In the genomic region with DNA sequence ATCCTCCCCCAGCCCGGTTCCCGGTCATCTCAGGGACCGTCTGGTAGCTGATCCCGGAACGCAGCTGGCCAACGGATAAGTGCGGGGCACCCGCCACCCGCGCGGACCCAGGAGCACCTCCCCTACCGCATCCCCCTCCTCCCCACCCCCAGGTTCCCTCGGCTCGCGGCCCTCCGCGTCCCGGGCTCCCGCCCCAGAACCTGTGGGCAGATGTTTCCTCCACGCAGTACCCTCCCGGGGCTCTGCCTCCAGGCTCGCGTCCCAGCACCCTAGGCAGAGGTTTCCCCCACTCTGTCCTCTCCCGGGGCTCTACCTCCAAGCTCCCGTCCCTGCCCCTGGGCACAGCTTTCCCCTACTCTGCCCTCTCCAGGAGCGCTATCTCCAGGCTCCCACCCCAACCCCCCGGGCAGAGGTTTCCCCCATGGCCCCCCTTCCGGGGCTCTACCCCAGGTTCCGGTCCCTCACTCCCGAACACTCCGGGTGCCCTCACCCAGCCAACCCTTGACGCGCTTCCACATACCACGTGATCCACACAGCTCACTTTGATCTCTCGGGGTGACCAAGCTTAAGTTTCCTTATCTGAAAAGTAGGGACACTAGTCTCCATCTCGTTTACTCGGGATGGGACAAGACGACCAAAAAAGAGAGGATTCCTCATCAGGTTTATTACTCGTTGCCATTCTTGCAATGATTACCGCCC, we compare ENCODE assay signal across 8 cellular contexts. TPM values are rescaled to one million over a fixed set of nuclear protein-coding genes. Genes with fewer than 3 reads are reported as not detected.
DNase-seq lines count a peak whose midpoint lies in the region; ATAC-seq and TF ChIP-seq lines count a peak whose summit lies in the region.

TSS of gene CCDC38 (minus strand) at position 83 of the 699 bp plus-strand sequence. CDS start 6,105 bp downstream, outside the sequence.

- peak within 1 kb of the TSS; percentile 83 for H3K9ac ChIP-seq in rectal smooth muscle tissue (ENCODE audit: low read length)

- no peaks in the 10 kb centered on the region for H3K27me3 Mint-ChIP-seq in T-cell

- CTCF ChIA-PET in T-cell (lab: Charles Lee), result interaction anchor here (0.6 to 3.4 kb wide), 12 partner anchors 8 to 939 kb away, joined by 3 to 16 read pairs (median 4); partner anchors contain the start of genes LTA4H (in 1 of the 2), METAP2 (in 1 of the 2) and NDUFA12 (in 1 of the 2)

- intact Hi-C loops in right cardiac atrium (cut with DNase I), result no loop called here
- intact Hi-C loops in aorta (cut with DNase I), result no loop called here

- in situ Hi-C loops in GM13977 (cut with MboI; ENCODE audit: low pct_unique_long_range_greater_than_20kb, low sequenced_read_pairs, unreplicated experiment), result no loop called here

- H3K9me3 Mint-ChIP-seq in T-cell, result no peaks in the 10 kb centered on the region

- H3K27ac ChIP-seq in right cardiac atrium (ENCODE audit: low read length) (peak within 1 kb of the TSS; percentile 40), rectal smooth muscle tissue (ENCODE audit: low read depth, low read length) (peak within 1 kb of the TSS; percentile 90), aorta (ENCODE audit: low read depth in 1 of 2, low read length in 2 of 2) (peak within 1 kb of the TSS; percentile 11 to 23)

- peak within 1 kb of the TSS; percentile 91 to 96 (median 94) for H3K4me3 Mint-ChIP-seq in T-cell

- DNase-seq in GM13977 (ENCODE audit: low spot score) (peak; percentile 97), NCI-H1105 treated with DMSO at 0.1 percent for 48 hours (lab: John Stamatoyannopoulos, UW) (peak; percentile 89), T-cell (peak; percentile 65 to 86 (median 78)), amniotic epithelial cell (ENCODE audit: low read depth) (peak; percentile 74), right cardiac atrium (peak; percentile 77 to 90 (median 86)), aorta (peak; percentile 89 to 91)

- H3K4me1 Mint-ChIP-seq in T-cell, result peaks cover 5 to 12% (median 9%) of the 10 kb centered on the region in 3 donors

- POLR2A ChIA-PET in T-cell (lab: Charles Lee), result interaction anchor here (0.6 to 1.1 kb wide), 5 partner anchors 35 to 1433 kb away, joined by 3 to 11 read pairs (median 4); partner anchors contain the start of gene LTA4H (in 2 of the 2)

- under 1% methylated on average over 40 of the region's 40 CpGs for WGBS in right cardiac atrium
- 0 to 1% methylated on average over 36 to 40 of the region's 40 CpGs for WGBS in aorta, 2 donors

- TF ChIP-seq CTCF in GM13977 (IDR thresholded peaks at IDR 0.05; ENCODE audit: extremely low read depth, insufficient read depth, missing control alignments), result no peak

- H3K27ac Mint-ChIP-seq in T-cell, result peak within 1 kb of the TSS; percentile 85 to 92

- ATAC-seq in HG02759 (IDR thresholded peaks at IDR 0.05; ENCODE audit: unreplicated experiment) (peak; percentile 99), T-cell (replicated peaks in 1 of 4) (peak; percentile 94 to 96 (median 94)), right cardiac atrium (peak; percentile 97 to 98), aorta (ENCODE audit: low FRiP score) (peak; percentile 96)

- no peaks in the 10 kb centered on the region for H3K36me3 ChIP-seq in rectal smooth muscle tissue (ENCODE audit: control insufficient read depth, insufficient read depth, low read length)
- H3K36me3 ChIP-seq in aorta (ENCODE audit: control insufficient read depth in 1 of 2, insufficient read depth in 2 of 2, low read length in 1 of 2), result no peaks in the 10 kb centered on the region

- H3K4me3 ChIP-seq in right cardiac atrium (ENCODE audit: low read length), result peak within 1 kb of the TSS; percentile 62
- peak within 1 kb of the TSS; percentile 92 for H3K4me3 ChIP-seq in rectal smooth muscle tissue (ENCODE audit: low read length)
- peak within 1 kb of the TSS; percentile 86 to 99 for H3K4me3 ChIP-seq in aorta (ENCODE audit: low read length in 2 of 2)

- H3K9me3 ChIP-seq in right cardiac atrium (ENCODE audit: control insufficient read depth, low read length) (no peaks in the 10 kb centered on the region), aorta (ENCODE audit: control insufficient read depth, low read length) (no peaks in the 10 kb centered on the region)

- H3K27me3 ChIP-seq in right cardiac atrium (ENCODE audit: control insufficient read depth, insufficient read depth), result no peaks in the 10 kb centered on the region
- H3K27me3 ChIP-seq in rectal smooth muscle tissue (ENCODE audit: control insufficient read depth, insufficient read depth, low read length), result no peaks in the 10 kb centered on the region
- H3K27me3 ChIP-seq in aorta (ENCODE audit: control insufficient read depth in 1 of 2, insufficient read depth in 2 of 2, low read length in 1 of 2), result no peaks in the 10 kb centered on the region

- H3K4me1 ChIP-seq in right cardiac atrium (ENCODE audit: control insufficient read depth, insufficient read depth, low read length) (no peaks in the 10 kb centered on the region), rectal smooth muscle tissue (ENCODE audit: control insufficient read depth, insufficient read depth, low read length) (no peaks in the 10 kb centered on the region), aorta (ENCODE audit: control insufficient read depth in 1 of 2, insufficient read depth in 2 of 2, low read length in 2 of 2) (no peaks in the 10 kb centered on the region)

- H3K36me3 Mint-ChIP-seq in T-cell, result no peaks in the 10 kb centered on the region

RNA-seq across cellular contexts. Expression of gene CCDC38, which starts in this region (rescaled TPM):
- total RNA-seq in T-cell, result 1 to 10 TPM in 1 of 5 donors, under 1 TPM in 2, not detected in 2; 0.14 to 1.4 (median 0.49) TPM
- under 1 TPM in 2 of 4 donors, not detected in 2; 0.09 to 0.14 TPM for total RNA-seq in right cardiac atrium
- polyA plus RNA-seq in right cardiac atrium, result 0.05 TPM
- not detected for total RNA-seq in aorta
- not detected for polyA plus RNA-seq in aorta

Comparison
In these comparisons a context has a peak if more than half of its experiments do, and no peak if none do; other contexts are left out.
1. Peak in every context shown above with its lines: DNase-seq, ATAC-seq, H3K4me3 ChIP-seq and H3K27ac ChIP-seq.
2. Peak in DNase-seq, ATAC-seq, H3K4me3 ChIP-seq and H3K27ac ChIP-seq in right cardiac atrium; RNA of the gene not detected or under 1 TPM.
3. Peak in DNase-seq, ATAC-seq, H3K4me3 ChIP-seq and H3K27ac ChIP-seq in aorta; RNA of the gene not detected or under 1 TPM.
4. H3K27ac ChIP-seq: peak in every context shown above with its lines; median percentile 90 in rectal smooth muscle tissue; 40 in right cardiac atrium; 17 in aorta.